ENCODE assay signal across 22 cellular contexts in genomic region chr10:7808686-7809267, GRCh38. TPM values are rescaled to one million over a fixed set of nuclear protein-coding genes. Genes with fewer than 3 reads are reported as not detected.
DNase-seq lines count a peak whose midpoint lies in the region; ATAC-seq, FAIRE-seq and TF ChIP-seq lines count a peak whose summit lies in the region.
"Had no signal": no experiment of that assay in that cellular context is flagged by ENCODE, and none has a peak within 500 bp of the region (broad histone marks: within the 10 kb centered on the region; RNA-seq: fewer than 3 reads in every experiment).

No MANE protein-coding gene starts in this region.

- H3K36me3 ChIP-seq in HepG2 (replicated peaks in 1 of 2; ENCODE audit: control insufficient read depth in 1 of 2, insufficient read depth in 2 of 2, low read length in 2 of 2): peaks cover 9 to 34% of the 10 kb centered on the region in 2 experiments
- peaks cover 6 to 36% (median 17%) of the 10 kb centered on the region in 4 donors for H3K36me3 ChIP-seq in right lobe of liver
- H3K36me3 ChIP-seq in HEK293 (ENCODE audit: control insufficient read depth in 2 of 2, insufficient read depth in 1 of 2, low read length in 2 of 2): peaks cover 32 to 40% of the 10 kb centered on the region in 2 experiments
- peaks cover 37% of the 10 kb centered on the region for H3K36me3 ChIP-seq in K562 (ENCODE audit: control insufficient read depth, insufficient read depth, low read length)
- H3K36me3 ChIP-seq in Karpas-422 (ENCODE audit: insufficient read depth, low read length): peaks cover 33% of the 10 kb centered on the region

- H3K27me3 ChIP-seq in HepG2 (ENCODE audit: control insufficient read depth in 1 of 2, insufficient read depth in 2 of 2, low read length in 2 of 2) (no peaks in the 10 kb centered on the region), right lobe of liver (no peaks in the 10 kb centered on the region), K562 (ENCODE audit: control insufficient read depth in 2 of 2, insufficient read depth in 2 of 2, low read length in 2 of 2) (no peaks in the 10 kb centered on the region), Karpas-422 (ENCODE audit: low read length) (no peaks in the 10 kb centered on the region)
- H3K27me3 ChIP-seq: BLaER1 had no signal

- no peak overlapping the region for H3K4me2 ChIP-seq in HepG2 (ENCODE audit: low read depth, low read length)
- no peak overlapping the region for H3K4me2 ChIP-seq in K562 (ENCODE audit: insufficient read depth, low read length)
- no peak overlapping the region for H3K4me2 ChIP-seq in Karpas-422 (ENCODE audit: low read depth, low read length, poor library complexity, severe bottlenecking)
- H3K4me2 ChIP-seq: BLaER1 had no signal

- in situ Hi-C loops in HepG2 (cut with HindIII; ENCODE audit: extremely low pct_ligation_motif_present, low pct_unique_long_range_greater_than_20kb) (no loop called here), K562 (cut with MboI) (no loop called here)

- no peaks in the 10 kb centered on the region for H3K9me1 ChIP-seq in K562 (ENCODE audit: control insufficient read depth, insufficient read depth, low read length)

- FAIRE-seq in HepG2 (lab: Jason Lieb, UNC) (no peak), K562 (lab: Jason Lieb, UNC) (peak; percentile 55)
- FAIRE-seq: A204.1, GM12878, GM19239, H1 had no signal

- intact Hi-C loops in HepG2 (cut with micrococcal nuclease; ENCODE audit: unreplicated experiment) (no loop called here), right lobe of liver (cut with DNase I) (no loop called here), K562 (cut with micrococcal nuclease) (no loop called here), left cardiac atrium (cut with DNase I) (no loop called here)

- WGBS in HepG2 (ENCODE audit: low lambda C conversion rate): 78% methylated on average over 4 of the region's 4 CpGs
- WGBS in right lobe of liver (ENCODE audit: insufficient coverage, low coverage, low lambda C conversion rate, missing lambda C conversion rate): 70% methylated on average over 3 of the region's 4 CpGs
- 60% methylated on average over 4 of the region's 4 CpGs for WGBS in K562 (ENCODE audit: insufficient coverage, low coverage, missing lambda C conversion rate)

- POLR2A ChIA-PET in HepG2 (lab: Yijun Ruan, JAX): interaction anchor here (0.8 to 2.8 kb wide), 4 partner anchors 9 to 21 kb away, joined by 3 to 10 read pairs (median 5); partner anchors contain the start of genes ATP5F1C, KIN and TAF3
- POLR2A ChIA-PET in HEK293 (lab: Yijun Ruan, JAX): interaction anchor here (1.1 to 3.6 kb wide), 4 partner anchors 10 to 20 kb away, joined by 4 to 19 read pairs (median 8); partner anchors contain the start of genes ATP5F1C, KIN and TAF3
- POLR2A ChIA-PET in K562 (lab: Yijun Ruan, JAX): interaction anchor here (0.8 to 3.1 kb wide), 5 partner anchors 10 to 21 kb away, joined by 3 to 19 read pairs (median 4); partner anchors contain the start of genes ATP5F1C, KIN and TAF3

- no peaks in the 10 kb centered on the region for H3K9me2 ChIP-seq in Karpas-422 (replicated peaks; ENCODE audit: insufficient read depth, low read length)

- H3K4me3 ChIP-seq in HepG2 (replicated peaks in 1 of 3; ENCODE audit: insufficient read depth in 1 of 3, low read depth in 2 of 3, low read length in 3 of 3) (no peak overlapping the region), right lobe of liver (no peak overlapping the region), HEK293 (ENCODE audit: low read depth, low read length) (no peak overlapping the region), K562 (no peak overlapping the region), Karpas-422 (ENCODE audit: low read length) (no peak overlapping the region)
- H3K4me3 ChIP-seq: BLaER1, GM12878 had no signal

- H3K79me2 ChIP-seq in HepG2 (ENCODE audit: insufficient read depth, low read length): no peaks in the 10 kb centered on the region
- H3K79me2 ChIP-seq in K562 (ENCODE audit: control insufficient read depth, insufficient read depth, low read length): no peaks in the 10 kb centered on the region
- 0 out of 2 replicates have a peak, but pooled peaks cover 6% of the 10 kb centered on the region for H3K79me2 ChIP-seq in Karpas-422 (ENCODE audit: low read length)

- no peak for DNase-seq in HepG2 (ENCODE audit: low spot score)
- DNase-seq in right lobe of liver: no peak
- no peak for DNase-seq in K562 (ENCODE audit: extremely low read depth in 1 of 4, low spot score in 3 of 4)
- DNase-seq in left cardiac atrium: no peak
- no peak for DNase-seq in DMS53 (lab: John Stamatoyannopoulos, UW)
- no peak for DNase-seq in Karpas-422
- DNase-seq in GM20000 (ENCODE audit: low spot score): no peak
- DNase-seq: Calu3; CD4-positive, alpha-beta memory T cell; COR-L47; EL; GDM1; H7; HCEC 1CT had no signal

- BruUV-seq in HepG2 (replicated peaks; lab: Mats Ljungman, UMichigan) (no TSS peak), K562 (replicated peaks; lab: Mats Ljungman, UMichigan) (no TSS peak)

- TF ChIP-seq RAD21 in HepG2 (CRISPR knock-in tag; IDR thresholded peaks at IDR 0.05) (no peak), K562 (CRISPR knock-in tag; conservative IDR thresholded peaks at IDR 0.05 in 1 of 2, IDR thresholded peaks at IDR 0.05 in 1 of 2) (no peak)

- TF ChIP-seq CTCF in HepG2 (CRISPR knock-in tag; IDR thresholded peaks at IDR 0.05) (no peak), right lobe of liver (IDR thresholded peaks at IDR 0.05) (no peak), HEK293 (tag by site-specific recombination; IDR thresholded peaks at IDR 0.05) (no peak), K562 (IDR thresholded peaks at IDR 0.05 in 2 of 3, conservative IDR thresholded peaks at IDR 0.05 in 1 of 3; ENCODE audit: insufficient read depth in 2 of 3, low read depth in 1 of 3, low read length in 3 of 3) (no peak), GM20000 (IDR thresholded peaks at IDR 0.05; ENCODE audit: extremely low read depth, missing control alignments) (no peak)

- no peak for ATAC-seq in HepG2
- no peak for ATAC-seq in right lobe of liver
- no peak for ATAC-seq in K562
- no peak for ATAC-seq in left cardiac atrium
- ATAC-seq: GM12878 had no signal

- H3K4me1 ChIP-seq in HepG2 (ENCODE audit: insufficient read depth, low read length) (peaks cover 34% of the 10 kb centered on the region), right lobe of liver (no peaks in the 10 kb centered on the region), HEK293 (ENCODE audit: control insufficient read depth, insufficient read depth, low read length) (no peaks in the 10 kb centered on the region), K562 (replicated peaks in 1 of 2; ENCODE audit: control insufficient read depth in 2 of 2, insufficient read depth in 2 of 2, low read length in 2 of 2) (no peaks in the 10 kb centered on the region; a peak in 2 of 5 replicates), Karpas-422 (ENCODE audit: low read length) (no peaks in the 10 kb centered on the region)
- H3K4me1 ChIP-seq: BLaER1 had no signal

- peak in 1 of 2 experiments; percentile 33; a peak in 1 of 4 replicates for TF ChIP-seq POLR2A in HepG2 (IDR thresholded peaks at IDR 0.05; ENCODE audit: insufficient read depth in 1 of 2, low read depth in 2 of 2, low read length in 2 of 2)
- no peak for TF ChIP-seq POLR2A in right lobe of liver (IDR thresholded peaks at IDR 0.05)
- no peak for TF ChIP-seq POLR2A in K562 (conservative IDR thresholded peaks at IDR 0.05)

- no peak overlapping the region for H3K9ac ChIP-seq in HepG2 (ENCODE audit: insufficient read depth, low read depth, low read length)
- no peak overlapping the region for H3K9ac ChIP-seq in K562 (ENCODE audit: insufficient read depth in 1 of 2, low read depth in 2 of 2, low read length in 2 of 2)
- no peak overlapping the region for H3K9ac ChIP-seq in Karpas-422 (ENCODE audit: low read length)
- H3K9ac ChIP-seq: BLaER1 had no signal

- TF ChIP-seq EP300 in HepG2 (IDR thresholded peaks at IDR 0.05; ENCODE audit: low read depth in 2 of 2, low read length in 2 of 2) (no peak), HepG2 (CRISPR knock-in tag; IDR thresholded peaks at IDR 0.05; ENCODE audit: borderline replicate concordance) (no peak), K562 (IDR thresholded peaks at IDR 0.05; ENCODE audit: low read length) (no peak)

- H3K9me3 ChIP-seq in HepG2 (ENCODE audit: low read length) (no peaks in the 10 kb centered on the region), right lobe of liver (no peaks in the 10 kb centered on the region), HEK293 (ENCODE audit: control insufficient read depth, insufficient read depth, low read depth, low read length) (no peaks in the 10 kb centered on the region), K562 (replicated peaks; ENCODE audit: control insufficient read depth, insufficient read depth, low read depth, low read length) (no peaks in the 10 kb centered on the region), Karpas-422 (ENCODE audit: low read length) (no peaks in the 10 kb centered on the region)
- H3K9me3 ChIP-seq: BLaER1 had no signal

- CTCF ChIA-PET in HepG2 (lab: Yijun Ruan, JAX; ENCODE audit: low intra/inter-chr PET ratio, low total read pairs) (no interaction called here), HEK293 (lab: Yijun Ruan, JAX) (no interaction called here), K562 (lab: Yijun Ruan, JAX; ENCODE audit: low intra/inter-chr PET ratio) (no interaction called here)

- no peak overlapping the region for H3K27ac ChIP-seq in HepG2 (ENCODE audit: extremely low read length, insufficient read depth, low read length)
- no peak overlapping the region for H3K27ac ChIP-seq in right lobe of liver
- H3K27ac ChIP-seq in HEK293 (ENCODE audit: extremely low read depth, low read depth, low read length): no peak overlapping the region
- no peak overlapping the region for H3K27ac ChIP-seq in K562 (ENCODE audit: extremely low read depth, low read depth, low read length)
- H3K27ac ChIP-seq in Karpas-422 (ENCODE audit: low read length): no peak overlapping the region
- H3K27ac ChIP-seq: 22Rv1, BLaER1, C4-2B had no signal

- H4K20me1 ChIP-seq in HepG2 (ENCODE audit: insufficient read depth, low read length) (no peaks in the 10 kb centered on the region), K562 (replicated peaks; ENCODE audit: control insufficient read depth, insufficient read depth, low read length) (0 out of 2 replicates have a peak, but pooled peaks cover 4% of the 10 kb centered on the region), Karpas-422 (ENCODE audit: insufficient read depth, low read depth, low read length) (peaks cover 15% of the 10 kb centered on the region)

- no peak overlapping the region for H2AFZ ChIP-seq in HepG2 (ENCODE audit: low read length)
- no peak overlapping the region for H2AFZ ChIP-seq in K562 (ENCODE audit: low read depth, low read length)
- no peak overlapping the region for H2AFZ ChIP-seq in Karpas-422 (ENCODE audit: low read length)

RNA-seq across cellular contexts. Expression of gene TAF3, which starts 9.5 kb away (rescaled TPM):
- 2.9 TPM in 2 replicates for total RNA-seq in HepG2 (2016; rRNA removed; fragmentation: Illumina TruSeq; extraction: Trizol)
- 0.35 and 0.40 TPM in 2 replicates for total RNA-seq in HepG2 (2016; cell fraction: cytosol; rRNA removed; fragmentation: Illumina TruSeq; extraction: Trizol; ENCODE audit: low read depth)
- total RNA-seq in HepG2 (2016; cell fraction: insoluble cytoplasmic fraction; rRNA removed; fragmentation: Illumina TruSeq; extraction: Trizol): 2.5 and 2.6 TPM in 2 replicates
- total RNA-seq in HepG2 (2016; cell fraction: membrane; rRNA removed; fragmentation: Illumina TruSeq; extraction: Trizol): 1.9 and 2.1 TPM in 2 replicates
- 4.4 TPM in 2 replicates for total RNA-seq in HepG2 (2016; cell fraction: nucleus; rRNA removed; fragmentation: Illumina TruSeq; extraction: Trizol)
- polyA plus RNA-seq in HepG2 (2011; rRNA removed): 1.4 and 1.7 TPM in 2 replicates
- 0.83 and 1.2 TPM in 2 replicates for polyA plus RNA-seq in HepG2 (2011; cell fraction: cytosol; rRNA removed)
- 1.3 and 1.4 TPM in 2 replicates for polyA plus RNA-seq in HepG2 (2011; cell fraction: nucleus; rRNA removed)
- 3.9 and 4.1 TPM in 2 replicates for polyA plus RNA-seq in HepG2 (2012)
- polyA plus RNA-seq in HepG2 (2016; cell fraction: cytosol; fragmentation: Illumina TruSeq; extraction: Trizol; ENCODE audit: low read depth): 0.37 and 0.44 TPM in 2 replicates
- 5.2 and 6.4 TPM in 2 replicates for polyA plus RNA-seq in HepG2 (2016; cell fraction: insoluble cytoplasmic fraction; fragmentation: Illumina TruSeq; extraction: Trizol; ENCODE audit: low read depth)
- 1.3 and 1.7 TPM in 2 replicates for polyA plus RNA-seq in HepG2 (2016; cell fraction: membrane; fragmentation: Illumina TruSeq; extraction: Trizol; ENCODE audit: low read depth)
- 5.2 and 5.9 TPM in 2 replicates for polyA plus RNA-seq in HepG2 (2016; cell fraction: nucleus; fragmentation: Illumina TruSeq; extraction: Trizol; ENCODE audit: insufficient read depth, low read depth)
- 1.3 and 2.4 TPM in 2 replicates for polyA minus RNA-seq in HepG2 (2011; rRNA and poly(A)+ RNA removed; ENCODE audit: low replicate concordance)
- 1.5 and 2.0 TPM in 2 replicates for polyA minus RNA-seq in HepG2 (2011; cell fraction: cytosol; rRNA and poly(A)+ RNA removed)
- polyA minus RNA-seq in HepG2 (2011; cell fraction: nucleus; rRNA and poly(A)+ RNA removed): 6.8 and 7.2 TPM in 2 replicates
- total RNA-seq in right lobe of liver: 1 to 10 TPM; 1.9 to 3.5 (median 3.0) TPM
- 6.2 and 11.8 TPM in 2 replicates for total RNA-seq in K562 (2011; cell fraction: chromatin; rRNA removed; ENCODE audit: low replicate concordance)
- total RNA-seq in K562 (2011; cell fraction: nucleolus; rRNA removed): 5.5 and 6.1 TPM in 2 replicates
- 7.3 and 7.6 TPM in 2 replicates for total RNA-seq in K562 (2011; cell fraction: nucleoplasm; rRNA removed)
- total RNA-seq in K562 (2014; rRNA removed): 3.8 and 4.4 TPM in 2 replicates
- 3.3 and 4.4 TPM in 2 replicates for total RNA-seq in K562 (2014; rRNA removed; fragmentation: Illumina TruSeq; extraction: Trizol)
- 4.1 TPM in 2 replicates for total RNA-seq in K562 (2015; rRNA removed; fragmentation: Illumina TruSeq; extraction: Trizol)
- 9.2 and 9.6 TPM in 2 replicates for total RNA-seq in K562 (2021)
- polyA plus RNA-seq in K562 (2011; rRNA removed): 2.4 and 2.8 TPM in 2 replicates
- 1.2 TPM in 2 replicates for polyA plus RNA-seq in K562 (2011; cell fraction: cytosol; rRNA removed)
- polyA plus RNA-seq in K562 (2011; cell fraction: nucleus; rRNA removed): 2.6 and 3.5 TPM in 2 replicates
- polyA plus RNA-seq in K562 (2012): 5.6 and 6.2 TPM in 2 replicates
- 8.7 and 9.9 TPM in 2 replicates for polyA plus RNA-seq in K562 (2014; fragmentation: Illumina TruSeq; extraction: Trizol)
- 1 to 10 TPM; 1.5 to 2.0 TPM for polyA plus RNA-seq in K562 (2014; fragmentation: Nextera tagmentation; extraction: Ambion mirVana)
- 3.1 and 4.9 TPM in 2 replicates for polyA plus RNA-seq in K562 (2014; rRNA removed)
- 4.2 and 4.6 TPM in 2 replicates for polyA minus RNA-seq in K562 (2011; rRNA and poly(A)+ RNA removed)
- polyA minus RNA-seq in K562 (2011; cell fraction: cytosol; rRNA and poly(A)+ RNA removed): 2.6 and 2.8 TPM in 2 replicates
- 6.1 and 6.3 TPM in 2 replicates for polyA minus RNA-seq in K562 (2011; cell fraction: nucleus; rRNA and poly(A)+ RNA removed)
- 1 to 10 TPM; 8.0 to 9.3 TPM for total RNA-seq in left cardiac atrium
- total RNA-seq in Karpas-422 (2014; rRNA removed; shearing (Covaris generic); ENCODE audit: low replicate concordance): 4.5 and 4.7 TPM in 2 replicates

RNA-seq across cellular contexts. Expression of gene ATP5F1C, which starts 20.8 kb away (rescaled TPM):
- total RNA-seq in HepG2 (2016; rRNA removed; fragmentation: Illumina TruSeq; extraction: Trizol) (416 and 578 TPM in 2 replicates), right lobe of liver (100 to 1,000 TPM; 177 to 376 (median 210) TPM), K562 (2014; rRNA removed) (356 and 389 TPM in 2 replicates), K562 (2014; rRNA removed; fragmentation: Illumina TruSeq; extraction: Trizol) (559 and 608 TPM in 2 replicates), K562 (2015; rRNA removed; fragmentation: Illumina TruSeq; extraction: Trizol) (452 and 493 TPM in 2 replicates), K562 (2021) (409 and 465 TPM in 2 replicates), left cardiac atrium (100 to 1,000 TPM; 454 to 516 TPM)
- total RNA-seq in HepG2 (2016; cell fraction: cytosol; rRNA removed; fragmentation: Illumina TruSeq; extraction: Trizol; ENCODE audit: low read depth): 310 and 312 TPM in 2 replicates
- total RNA-seq in HepG2 (2016; cell fraction: insoluble cytoplasmic fraction; rRNA removed; fragmentation: Illumina TruSeq; extraction: Trizol): 377 and 636 TPM in 2 replicates
- total RNA-seq in HepG2 (2016; cell fraction: membrane; rRNA removed; fragmentation: Illumina TruSeq; extraction: Trizol): 216 and 241 TPM in 2 replicates
- total RNA-seq in HepG2 (2016; cell fraction: nucleus; rRNA removed; fragmentation: Illumina TruSeq; extraction: Trizol): 154 and 197 TPM in 2 replicates
- polyA plus RNA-seq in HepG2 (2011; rRNA removed) (306 and 407 TPM in 2 replicates), K562 (2011; rRNA removed) (766 and 904 TPM in 2 replicates), K562 (2014; fragmentation: Illumina TruSeq; extraction: Trizol) (466 and 557 TPM in 2 replicates), K562 (2014; fragmentation: Nextera tagmentation; extraction: Ambion mirVana) (1,000 to 10,000 TPM; 1,372 to 1,475 TPM), K562 (2014; rRNA removed) (557 and 719 TPM in 2 replicates)
- polyA plus RNA-seq in HepG2 (2011; cell fraction: cytosol; rRNA removed): 194 and 253 TPM in 2 replicates
- polyA plus RNA-seq in HepG2 (2011; cell fraction: nucleus; rRNA removed): 103 and 113 TPM in 2 replicates
- 284 and 407 TPM in 2 replicates for polyA plus RNA-seq in HepG2 (2012)
- polyA plus RNA-seq in HepG2 (2016; cell fraction: cytosol; fragmentation: Illumina TruSeq; extraction: Trizol; ENCODE audit: low read depth): 133 and 146 TPM in 2 replicates
- 505 and 556 TPM in 2 replicates for polyA plus RNA-seq in HepG2 (2016; cell fraction: insoluble cytoplasmic fraction; fragmentation: Illumina TruSeq; extraction: Trizol; ENCODE audit: low read depth)
- polyA plus RNA-seq in HepG2 (2016; cell fraction: membrane; fragmentation: Illumina TruSeq; extraction: Trizol; ENCODE audit: low read depth): 146 and 154 TPM in 2 replicates
- 214 and 230 TPM in 2 replicates for polyA plus RNA-seq in HepG2 (2016; cell fraction: nucleus; fragmentation: Illumina TruSeq; extraction: Trizol; ENCODE audit: insufficient read depth, low read depth)
- 118 and 140 TPM in 2 replicates for polyA minus RNA-seq in HepG2 (2011; rRNA and poly(A)+ RNA removed; ENCODE audit: low replicate concordance)
- polyA minus RNA-seq in HepG2 (2011; cell fraction: cytosol; rRNA and poly(A)+ RNA removed): 138 and 142 TPM in 2 replicates
- polyA minus RNA-seq in HepG2 (2011; cell fraction: nucleus; rRNA and poly(A)+ RNA removed): 96.7 and 139 TPM in 2 replicates
- total RNA-seq in K562 (2011; cell fraction: chromatin; rRNA removed; ENCODE audit: low replicate concordance): 125 and 199 TPM in 2 replicates
- 102 and 104 TPM in 2 replicates for total RNA-seq in K562 (2011; cell fraction: nucleolus; rRNA removed)
- total RNA-seq in K562 (2011; cell fraction: nucleoplasm; rRNA removed): 144 and 173 TPM in 2 replicates
- 279 and 353 TPM in 2 replicates for polyA plus RNA-seq in K562 (2011; cell fraction: cytosol; rRNA removed)
- polyA plus RNA-seq in K562 (2011; cell fraction: nucleus; rRNA removed): 162 and 279 TPM in 2 replicates
- 367 and 617 TPM in 2 replicates for polyA plus RNA-seq in K562 (2012)
- polyA minus RNA-seq in K562 (2011; rRNA and poly(A)+ RNA removed): 359 and 407 TPM in 2 replicates
- 174 and 190 TPM in 2 replicates for polyA minus RNA-seq in K562 (2011; cell fraction: cytosol; rRNA and poly(A)+ RNA removed)
- polyA minus RNA-seq in K562 (2011; cell fraction: nucleus; rRNA and poly(A)+ RNA removed): 66.1 and 141 TPM in 2 replicates
- total RNA-seq in Karpas-422 (2014; rRNA removed; shearing (Covaris generic); ENCODE audit: low replicate concordance): 207 and 291 TPM in 2 replicates

RNA-seq across cellular contexts. Expression of gene KIN, which starts 21.0 kb away (rescaled TPM):
- 23.2 and 34.6 TPM in 2 replicates for total RNA-seq in HepG2 (2016; rRNA removed; fragmentation: Illumina TruSeq; extraction: Trizol)
- 6.2 and 6.5 TPM in 2 replicates for total RNA-seq in HepG2 (2016; cell fraction: cytosol; rRNA removed; fragmentation: Illumina TruSeq; extraction: Trizol; ENCODE audit: low read depth)
- total RNA-seq in HepG2 (2016; cell fraction: insoluble cytoplasmic fraction; rRNA removed; fragmentation: Illumina TruSeq; extraction: Trizol): 23.1 and 32.6 TPM in 2 replicates
- total RNA-seq in HepG2 (2016; cell fraction: membrane; rRNA removed; fragmentation: Illumina TruSeq; extraction: Trizol): 4.8 and 7.1 TPM in 2 replicates
- 13.7 and 13.9 TPM in 2 replicates for total RNA-seq in HepG2 (2016; cell fraction: nucleus; rRNA removed; fragmentation: Illumina TruSeq; extraction: Trizol)
- 3.8 and 4.9 TPM in 2 replicates for polyA plus RNA-seq in HepG2 (2011; rRNA removed)
- polyA plus RNA-seq in HepG2 (2011; cell fraction: cytosol; rRNA removed): 0.99 and 1.8 TPM in 2 replicates
- 3.1 and 4.2 TPM in 2 replicates for polyA plus RNA-seq in HepG2 (2011; cell fraction: nucleus; rRNA removed)
- 7.4 and 9.5 TPM in 2 replicates for polyA plus RNA-seq in HepG2 (2012)
- polyA plus RNA-seq in HepG2 (2016; cell fraction: cytosol; fragmentation: Illumina TruSeq; extraction: Trizol; ENCODE audit: low read depth): 2.2 and 2.8 TPM in 2 replicates
- polyA plus RNA-seq in HepG2 (2016; cell fraction: insoluble cytoplasmic fraction; fragmentation: Illumina TruSeq; extraction: Trizol; ENCODE audit: low read depth): 37.5 and 38.1 TPM in 2 replicates
- 2.8 and 5.0 TPM in 2 replicates for polyA plus RNA-seq in HepG2 (2016; cell fraction: membrane; fragmentation: Illumina TruSeq; extraction: Trizol; ENCODE audit: low read depth)
- 28.2 and 28.5 TPM in 2 replicates for polyA plus RNA-seq in HepG2 (2016; cell fraction: nucleus; fragmentation: Illumina TruSeq; extraction: Trizol; ENCODE audit: insufficient read depth, low read depth)
- 1.4 and 2.1 TPM in 2 replicates for polyA minus RNA-seq in HepG2 (2011; rRNA and poly(A)+ RNA removed; ENCODE audit: low replicate concordance)
- polyA minus RNA-seq in HepG2 (2011; cell fraction: cytosol; rRNA and poly(A)+ RNA removed): 0.79 and 3.4 TPM in 2 replicates
- polyA minus RNA-seq in HepG2 (2011; cell fraction: nucleus; rRNA and poly(A)+ RNA removed): 15.2 and 16.6 TPM in 2 replicates
- total RNA-seq in right lobe of liver: 1 to 10 TPM; 2.3 to 4.3 (median 3.4) TPM
- total RNA-seq in K562 (2011; cell fraction: chromatin; rRNA removed; ENCODE audit: low replicate concordance): 9.9 and 21.8 TPM in 2 replicates
- total RNA-seq in K562 (2011; cell fraction: nucleolus; rRNA removed): 6.8 TPM in 2 replicates
- total RNA-seq in K562 (2011; cell fraction: nucleoplasm; rRNA removed): 12.8 and 24.7 TPM in 2 replicates
- 13.6 and 14.4 TPM in 2 replicates for total RNA-seq in K562 (2014; rRNA removed)
- 16.0 and 16.9 TPM in 2 replicates for total RNA-seq in K562 (2014; rRNA removed; fragmentation: Illumina TruSeq; extraction: Trizol)
- 17.2 and 18.4 TPM in 2 replicates for total RNA-seq in K562 (2015; rRNA removed; fragmentation: Illumina TruSeq; extraction: Trizol)
- total RNA-seq in K562 (2021): 9.7 and 11.7 TPM in 2 replicates
- 6.7 and 13.8 TPM in 2 replicates for polyA plus RNA-seq in K562 (2011; rRNA removed)
- 1.2 and 1.8 TPM in 2 replicates for polyA plus RNA-seq in K562 (2011; cell fraction: cytosol; rRNA removed)
- 4.2 and 5.9 TPM in 2 replicates for polyA plus RNA-seq in K562 (2011; cell fraction: nucleus; rRNA removed)
- 12.6 and 13.0 TPM in 2 replicates for polyA plus RNA-seq in K562 (2012)
- 11.8 and 14.5 TPM in 2 replicates for polyA plus RNA-seq in K562 (2014; fragmentation: Illumina TruSeq; extraction: Trizol)
- 10 to 100 TPM; 30.7 to 35.6 TPM for polyA plus RNA-seq in K562 (2014; fragmentation: Nextera tagmentation; extraction: Ambion mirVana)
- polyA plus RNA-seq in K562 (2014; rRNA removed): 13.9 and 23.4 TPM in 2 replicates
- 5.2 and 5.5 TPM in 2 replicates for polyA minus RNA-seq in K562 (2011; rRNA and poly(A)+ RNA removed)
- polyA minus RNA-seq in K562 (2011; cell fraction: cytosol; rRNA and poly(A)+ RNA removed): 2.2 and 3.6 TPM in 2 replicates
- polyA minus RNA-seq in K562 (2011; cell fraction: nucleus; rRNA and poly(A)+ RNA removed): 4.4 and 7.2 TPM in 2 replicates
- total RNA-seq in left cardiac atrium: 10 to 100 TPM in 1 of 2 donors, 1 to 10 TPM in 1; 7.3 to 11.0 TPM
- 4.0 and 7.9 TPM in 2 replicates for total RNA-seq in Karpas-422 (2014; rRNA removed; shearing (Covaris generic); ENCODE audit: low replicate concordance)

Comparison
In these comparisons a context has a peak if more than half of its experiments do, and no peak if none do; other contexts are left out.
1. Of the 241 proteins assayed by ChIP-seq in both HepG2 and K562: peak only in HepG2: POLR2AphosphoS5, POLR2G and RBM22; only in K562: POLR2AphosphoS2; in both: ZNF121; in neither: 235; mixed calls (peak in some experiments, not most) for 1.